13 cellular contexts compared by ENCODE assay signal in genomic region chr3:64213224-64213893, GRCh38. TPM values are rescaled to one million over a fixed set of nuclear protein-coding genes. Genes with fewer than 3 reads are reported as not detected.
DNase-seq lines count a peak whose midpoint lies in the region; ATAC-seq, FAIRE-seq and TF ChIP-seq lines count a peak whose summit lies in the region.
"Had no signal": no experiment of that assay in that cellular context is flagged by ENCODE, and none has a peak within 500 bp of the region (broad histone marks: within the 10 kb centered on the region; RNA-seq: fewer than 3 reads in every experiment).

No MANE protein-coding gene starts in this region.

- 80 to 88% (median 84%) methylated on average over 9 of the region's 9 CpGs for WGBS in small intestine, 3 donors

- in situ Hi-C loops in gastrocnemius medialis (cut with MboI; ENCODE audit: low sequenced_read_pairs in 4 of 4): no loop called here

- no peak overlapping the region for H2AFZ ChIP-seq in ACC112 (ENCODE audit: low read length, unreplicated experiment)

- H3K79me2 ChIP-seq in ACC112 (ENCODE audit: control insufficient read depth, insufficient read depth, low read length, unreplicated experiment): peaks cover 88% of the 10 kb centered on the region

- intact Hi-C loops in ascending aorta (cut with DNase I) (no loop called here), gastrocnemius medialis (cut with DNase I; ENCODE audit: low total_unique reads) (no loop called here)

- no peak for DNase-seq in ascending aorta (ENCODE audit: low spot score in 2 of 2)
- no peak for DNase-seq in foreskin fibroblast
- DNase-seq in gastrocnemius medialis: no peak
- no peak for DNase-seq in substantia nigra (lab: John Stamatoyannopoulos, UW)
- no peak for DNase-seq in small intestine
- DNase-seq: activated T-cell treated with anti-CD3 and anti-CD28 coated beads for 4 hours, AML-193, islet precursor cell, T-cell had no signal

- H3K4me3 ChIP-seq in ACC112 (ENCODE audit: low read depth, low read length) (peak overlapping the region; percentile 66), ascending aorta (peak overlapping the region; percentile 28 to 59), foreskin fibroblast (ENCODE audit: low read depth in 1 of 2, low read length in 2 of 2) (peak overlapping the region; percentile 2 to 34), gastrocnemius medialis (peak overlapping the region in 2 of 4 donors; percentile 23), small intestine (ENCODE audit: low read depth in 1 of 2, low read length in 2 of 2) (no peak overlapping the region)

- no peak for ATAC-seq in gastrocnemius medialis
- no peak for ATAC-seq in HG02840 (IDR thresholded peaks at IDR 0.05; ENCODE audit: low FRiP score, unreplicated experiment)
- ATAC-seq in HG03108 (IDR thresholded peaks at IDR 0.05; ENCODE audit: unreplicated experiment): no peak
- ATAC-seq: activated CD4-positive, CD25-positive, alpha-beta regulatory T cell treated with anti-CD3 and anti-CD28 coated beads, Interleukin-2, amount 50 U/mL, for 24 hours; T-cell had no signal

- H3K4me1 ChIP-seq in ACC112 (ENCODE audit: control insufficient read depth, insufficient read depth, low read length, unreplicated experiment) (peaks cover 57% of the 10 kb centered on the region), ascending aorta (peaks cover 0 to 47% of the 10 kb centered on the region in 2 donors), gastrocnemius medialis (peaks cover 21 to 32% of the 10 kb centered on the region in 2 donors), small intestine (ENCODE audit: control insufficient read depth in 2 of 2, insufficient read depth in 1 of 2, low read depth in 1 of 2, low read length in 1 of 2) (peaks cover 0 to 4% of the 10 kb centered on the region in 2 donors)

- H3K27ac ChIP-seq in ACC112 (ENCODE audit: low read depth, low read length) (peak overlapping the region; percentile 88), ascending aorta (peak overlapping the region; percentile 74 to 87), gastrocnemius medialis (peak overlapping the region; percentile 45 to 70 (median 64)), substantia nigra (ENCODE audit: low read depth, low read length, poor library complexity, severe bottlenecking) (no peak overlapping the region), small intestine (ENCODE audit: low read depth in 1 of 2, low read length in 1 of 2) (peak overlapping the region in 1 of 2 donors; percentile 59)

- no peak for FAIRE-seq in small intestine (lab: Jason Lieb, UNC)

- H3K36me3 ChIP-seq in ACC112 (ENCODE audit: insufficient read depth, low read length) (peaks cover 3% of the 10 kb centered on the region; the same call in 1 of the 2 replicates), ascending aorta (no peaks in the 10 kb centered on the region), gastrocnemius medialis (no peaks in the 10 kb centered on the region), small intestine (ENCODE audit: control insufficient read depth in 2 of 2, insufficient read depth in 2 of 2, low read length in 2 of 2) (no peaks in the 10 kb centered on the region)

- no peaks in the 10 kb centered on the region for H3K27me3 ChIP-seq in ACC112 (ENCODE audit: insufficient read depth, low read length)
- no peaks in the 10 kb centered on the region for H3K27me3 ChIP-seq in ascending aorta
- no peaks in the 10 kb centered on the region for H3K27me3 ChIP-seq in gastrocnemius medialis
- H3K27me3 ChIP-seq in small intestine (ENCODE audit: control insufficient read depth in 2 of 2, insufficient read depth in 2 of 2, low read length in 2 of 2): no peaks in the 10 kb centered on the region

- TF ChIP-seq CTCF in ascending aorta (IDR thresholded peaks at IDR 0.05): no peak
- no peak for TF ChIP-seq CTCF in foreskin fibroblast (IDR thresholded peaks at IDR 0.05; ENCODE audit: low read depth, low read length)
- TF ChIP-seq CTCF in gastrocnemius medialis (IDR thresholded peaks at IDR 0.05 in 4 of 5, conservative IDR thresholded peaks at IDR 0.05 in 1 of 5): no peak

- TF ChIP-seq POLR2A in gastrocnemius medialis (IDR thresholded peaks at IDR 0.05): no peak

- no peaks in the 10 kb centered on the region for H3K9me3 ChIP-seq in ascending aorta
- H3K9me3 ChIP-seq in gastrocnemius medialis: no peaks in the 10 kb centered on the region
- H3K9me3 ChIP-seq in small intestine (ENCODE audit: control insufficient read depth, low read depth): no peaks in the 10 kb centered on the region

RNA-seq across cellular contexts. Expression of gene PRICKLE2, which starts 11.9 kb away (rescaled TPM):
- total RNA-seq in ascending aorta (24.7 TPM), gastrocnemius medialis (1 to 10 TPM; 3.6 to 6.7 (median 4.6) TPM)
- polyA plus RNA-seq in small intestine: 1 to 10 TPM in 1 of 3 donors, under 1 TPM in 1, not detected in 1; 0.54 to 2.5 TPM

Comparison
In these comparisons a context has a peak if more than half of its experiments do, and no peak if none do; other contexts are left out.
1. H3K4me3 ChIP-seq: peak in ACC112 (single experiment), ascending aorta (2 of 2) and foreskin fibroblast (2 of 2); none in small intestine (0 of 2).